19 cellular contexts compared by ENCODE assay signal in the genomic region with DNA sequence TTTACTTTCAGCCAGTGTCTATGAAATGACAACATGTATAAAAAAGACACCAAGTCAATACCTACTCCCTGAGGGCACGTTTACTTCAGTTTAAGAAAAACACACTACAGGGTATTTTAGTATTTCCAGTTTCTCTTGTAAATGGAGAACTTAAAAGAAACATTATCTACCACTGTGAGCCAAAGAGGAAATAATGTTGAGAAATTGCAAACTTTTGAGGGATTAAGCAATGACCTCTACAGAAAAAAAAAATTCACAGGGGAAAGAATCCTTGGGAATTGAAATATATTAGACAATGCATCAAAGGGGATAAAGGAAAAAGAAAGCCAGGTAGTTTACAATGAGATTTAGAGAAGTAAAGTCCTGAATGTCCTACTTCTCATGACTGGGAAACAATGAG.
DNase-seq lines count a peak whose midpoint lies in the region; ATAC-seq and TF ChIP-seq lines count a peak whose summit lies in the region.
"Had no signal": no experiment of that assay in that cellular context is flagged by ENCODE, and none has a peak within 500 bp of the region (broad histone marks: within the 10 kb centered on the region; RNA-seq: fewer than 3 reads in every experiment).

No MANE protein-coding gene starts in this region.

- no peaks in the 10 kb centered on the region for H3K4me1 ChIP-seq in ascending aorta

- ATAC-seq in GM21576 (IDR thresholded peaks at IDR 0.05; ENCODE audit: unreplicated experiment) (no peak), GM18505 (IDR thresholded peaks at IDR 0.05; ENCODE audit: unreplicated experiment) (no peak)
- ATAC-seq: naive thymus-derived CD8-positive, alpha-beta T cell; WTC11 had no signal

- no peak overlapping the region for H3K4me3 ChIP-seq in ascending aorta

- no peaks in the 10 kb centered on the region for H3K36me3 ChIP-seq in ascending aorta

- H3K9me3 ChIP-seq in ascending aorta, result no peaks in the 10 kb centered on the region

- intact Hi-C loops in ascending aorta (cut with DNase I), result no loop called here

- no peak for TF ChIP-seq CTCF in ascending aorta (IDR thresholded peaks at IDR 0.05)

- DNase-seq in AML-193 (lab: John Stamatoyannopoulos, UW) (peak; percentile 71 to 82), Kasumi-1 (lab: John Stamatoyannopoulos, UW) (peak; percentile 25 to 48), SKM-1 (lab: John Stamatoyannopoulos, UW; ENCODE audit: unreplicated experiment) (peak; percentile 75), medulla oblongata (ENCODE audit: extremely low spot score) (peak; percentile 55), GM03348 (ENCODE audit: low spot score) (no peak), ascending aorta (ENCODE audit: low spot score in 2 of 2) (no peak)
- DNase-seq: activated CD4-positive, alpha-beta T cell treated with anti-CD3 and anti-CD28 coated beads, Interleukin-2, amount 50 U/mL, for 1 hour; activated naive CD4-positive, alpha-beta T cell treated with anti-CD3 and anti-CD28 coated beads, Interleukin-2, amount 10 ng/mL, durations not matched to agents 7 days and 5 days; amniotic stem cell; C1 segment of cervical spinal cord; glutamatergic neuron; H9; naive thymus-derived CD8-positive, alpha-beta T cell; NK-92 treated with Interleukin-12 subunit alpha and Interleukin-12 subunit beta, amount 100 ng/mL, for 24 hours; T1000 had no signal

- no peak for TF ChIP-seq POLR2A in GM18505 (IDR thresholded peaks at IDR 0.05; ENCODE audit: borderline replicate concordance, extremely low read depth, insufficient read depth, insufficient read length)

- H3K27me3 ChIP-seq in ascending aorta, result no peaks in the 10 kb centered on the region

- no peak overlapping the region for H3K27ac ChIP-seq in ascending aorta
- H3K27ac ChIP-seq: RWPE1 had no signal

Comparison
In these comparisons a context has a peak if more than half of its experiments do, and no peak if none do; other contexts are left out.
1. DNase-seq: peak in AML-193 (2 of 2), Kasumi-1 (2 of 2), SKM-1 (single experiment) and medulla oblongata (single experiment); none in GM03348 (single experiment) and ascending aorta (0 of 2).